In the genomic region with DNA sequence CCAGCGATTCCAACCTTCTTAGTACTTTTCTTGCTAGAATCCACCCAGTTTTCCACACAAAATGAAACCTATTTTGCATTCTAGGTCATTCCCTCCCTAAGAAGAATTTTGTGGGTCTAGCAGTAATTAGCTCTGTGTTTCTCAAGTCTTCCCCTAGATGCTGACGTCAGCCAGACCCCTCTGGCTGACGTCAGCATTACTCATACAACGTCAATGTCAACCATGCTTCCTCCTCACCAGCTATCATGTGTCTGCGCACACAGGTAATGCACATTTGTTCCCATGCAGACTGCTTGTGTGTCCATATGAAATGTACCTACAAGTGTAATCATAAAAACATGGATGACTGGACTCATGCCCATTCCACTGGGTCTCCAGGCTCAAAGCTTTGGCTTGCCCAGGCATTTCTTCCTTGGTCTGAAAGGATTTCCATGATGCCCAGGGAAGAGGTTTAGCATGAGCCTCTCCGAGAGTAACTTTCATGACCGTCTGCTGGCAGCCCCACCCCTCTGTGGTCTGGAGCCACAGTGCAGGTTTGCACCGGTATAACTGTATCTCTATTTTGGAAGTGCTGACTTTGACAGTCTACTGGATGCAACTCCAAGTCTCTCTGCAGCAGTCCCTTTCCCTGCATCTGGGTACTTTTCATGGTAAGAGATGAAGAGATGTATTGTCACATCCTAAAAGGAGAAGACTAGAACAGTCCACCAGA, we compare ENCODE assay signal across 2 cellular contexts.
TF ChIP-seq lines count a peak whose summit lies in the region.

No MANE protein-coding gene starts in this region.

TF ChIP-seq in IMR-90, 13 proteins besides CTCF, POLR2A, EP300 and RAD21:
- no peak for TF ChIP-seq MXI1 (IDR thresholded peaks at IDR 0.05; ENCODE audit: borderline replicate concordance, low read depth, low read length)
- peak; percentile 56; the same call in 1 of the 2 replicates for TF ChIP-seq MAFK (IDR thresholded peaks at IDR 0.05; ENCODE audit: low read depth, low read length)
TF ChIP-seq in IMR-90: peak in this region for 1.

TF ChIP-seq in GM12878, 131 proteins besides CTCF, POLR2A, EP300 and RAD21:
- TF ChIP-seq NBN (IDR thresholded peaks at IDR 0.05) (no peak), SMAD5 (IDR thresholded peaks at IDR 0.05; ENCODE audit: low read depth) (no peak), EED (IDR thresholded peaks at IDR 0.05; ENCODE audit: low read depth) (no peak), CREB1 (IDR thresholded peaks at IDR 0.05; ENCODE audit: low read depth) (0 out of 2 replicates have a peak, but pooled peaks have one; percentile 24)
- TF ChIP-seq, protein P1, sequence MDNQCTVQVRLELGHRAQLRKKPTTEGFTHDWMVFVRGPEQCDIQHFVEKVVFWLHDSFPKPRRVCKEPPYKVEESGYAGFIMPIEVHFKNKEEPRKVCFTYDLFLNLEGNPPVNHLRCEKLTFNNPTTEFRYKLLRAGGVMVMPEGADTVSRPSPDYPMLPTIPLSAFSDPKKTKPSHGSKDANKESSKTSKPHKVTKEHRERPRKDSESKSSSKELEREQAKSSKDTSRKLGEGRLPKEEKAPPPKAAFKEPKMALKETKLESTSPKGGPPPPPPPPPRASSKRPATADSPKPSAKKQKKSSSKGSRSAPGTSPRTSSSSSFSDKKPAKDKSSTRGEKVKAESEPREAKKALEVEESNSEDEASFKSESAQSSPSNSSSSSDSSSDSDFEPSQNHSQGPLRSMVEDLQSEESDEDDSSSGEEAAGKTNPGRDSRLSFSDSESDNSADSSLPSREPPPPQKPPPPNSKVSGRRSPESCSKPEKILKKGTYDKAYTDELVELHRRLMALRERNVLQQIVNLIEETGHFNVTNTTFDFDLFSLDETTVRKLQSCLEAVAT (IDR thresholded peaks at IDR 0.05) = no peak
